ENCODE assay signal across 21 cellular contexts in the genomic region with DNA sequence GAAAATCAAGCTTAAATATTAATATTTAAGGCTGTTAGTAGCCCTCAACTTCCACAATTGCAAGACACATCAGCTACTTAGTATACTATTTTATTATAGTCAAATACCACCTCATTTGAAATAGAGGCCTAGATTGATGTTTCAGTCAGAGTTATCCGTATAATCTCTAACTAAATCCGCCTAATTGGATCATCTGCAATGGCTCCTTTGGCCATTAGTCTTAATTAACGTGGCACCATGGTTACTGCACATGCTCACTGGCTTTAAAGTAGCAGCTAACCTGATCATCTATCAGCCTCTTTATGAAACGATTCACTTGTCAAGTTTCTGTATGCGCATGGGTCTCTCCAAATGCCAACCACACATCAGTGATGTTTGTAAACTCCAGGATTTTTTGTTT.
DNase-seq lines count a peak whose midpoint lies in the region; ATAC-seq, FAIRE-seq and TF ChIP-seq lines count a peak whose summit lies in the region.
"Had no signal": no experiment of that assay in that cellular context is flagged by ENCODE, and none has a peak within 500 bp of the region (broad histone marks: within the 10 kb centered on the region; RNA-seq: fewer than 3 reads in every experiment).

No MANE protein-coding gene starts in this region.

- no peak overlapping the region for H3K27ac ChIP-seq in WERI-Rb-1
- H3K27ac ChIP-seq: 22Rv1, A549 had no signal

- intact Hi-C loops in left colon (cut with DNase I, micrococcal nuclease): no loop called here

- H3K27me3 ChIP-seq in BE2C (no peaks in the 10 kb centered on the region), WERI-Rb-1 (ENCODE audit: insufficient read depth, low read depth, severe bottlenecking) (no peaks in the 10 kb centered on the region)

- no peak for ATAC-seq in left colon
- ATAC-seq: A549, K562 had no signal

- peak; percentile 99 for FAIRE-seq in D721Med (lab: Jason Lieb, UNC)
- FAIRE-seq: A549, H1, HTR-8/SVneo, K562 had no signal

- H3K4me3 ChIP-seq in BE2C (ENCODE audit: low read depth, low read length) (peak overlapping the region; percentile 29), WERI-Rb-1 (ENCODE audit: low read depth, low read length) (peak overlapping the region; percentile 38)
- H3K4me3 ChIP-seq: A549, K562 had no signal

- no peak for TF ChIP-seq CTCF in BE2C (IDR thresholded peaks at IDR 0.05; ENCODE audit: low read depth, low read length)
- TF ChIP-seq CTCF in D721Med (IDR thresholded peaks at IDR 0.05; ENCODE audit: insufficient read depth, missing control alignments): no peak
- no peak for TF ChIP-seq CTCF in WERI-Rb-1 (IDR thresholded peaks at IDR 0.05; ENCODE audit: low read depth, low read length)

- DNase-seq in BE2C (peak; percentile 32), D721Med (ENCODE audit: insufficient read length, low spot score) (peak; percentile 80), NCI-H82 treated with DMSO at 0.1 percent for 48 hours (lab: John Stamatoyannopoulos, UW; ENCODE audit: unreplicated experiment) (peak; percentile 95), WERI-Rb-1 (peak; percentile 68), left colon (no peak), NCI-H69 (lab: John Stamatoyannopoulos, UW) (no peak)
- DNase-seq in effector CD8-positive, alpha-beta T cell (lab: John Stamatoyannopoulos, UW): no peak
- no peak for DNase-seq in activated CD4-positive, alpha-beta T cell treated with anti-CD3 and anti-CD28 coated beads, Interleukin-2, amount 50 U/mL, for 1 hour
- DNase-seq: AML-193; C1 segment of cervical spinal cord; Caco-2; CD4-positive, alpha-beta T cell; DMS79 treated with DMSO at 0.1 percent for 48 hours; GF-D8; H9; IMR-90 had no signal

- no peaks in the 10 kb centered on the region for H3K9me3 ChIP-seq in BE2C
- no peaks in the 10 kb centered on the region for H3K9me3 ChIP-seq in WERI-Rb-1 (ENCODE audit: severe bottlenecking)
- H3K9me3 ChIP-seq: A549, Caco-2 had no signal

- H3K4me1 ChIP-seq in BE2C: peaks cover 16% of the 10 kb centered on the region
- H3K4me1 ChIP-seq: A549, Caco-2 had no signal

- H3K36me3 ChIP-seq in BE2C: no peaks in the 10 kb centered on the region
- H3K36me3 ChIP-seq in WERI-Rb-1: no peaks in the 10 kb centered on the region

Comparison
In these comparisons a context has a peak if more than half of its experiments do, and no peak if none do; other contexts are left out.
1. DNase-seq: peak in BE2C (single experiment), D721Med (single experiment), NCI-H82 treated with DMSO at 0.1 percent for 48 hours (single experiment) and WERI-Rb-1 (single experiment); none in left colon (0 of 2), effector CD8-positive, alpha-beta T cell (single experiment), activated CD4-positive, alpha-beta T cell treated with anti-CD3 and anti-CD28 coated beads, Interleukin-2, amount 50 U/mL, for 1 hour (single experiment) and NCI-H69 (single experiment).